27 cellular contexts compared by ENCODE assay signal in the genomic region with DNA sequence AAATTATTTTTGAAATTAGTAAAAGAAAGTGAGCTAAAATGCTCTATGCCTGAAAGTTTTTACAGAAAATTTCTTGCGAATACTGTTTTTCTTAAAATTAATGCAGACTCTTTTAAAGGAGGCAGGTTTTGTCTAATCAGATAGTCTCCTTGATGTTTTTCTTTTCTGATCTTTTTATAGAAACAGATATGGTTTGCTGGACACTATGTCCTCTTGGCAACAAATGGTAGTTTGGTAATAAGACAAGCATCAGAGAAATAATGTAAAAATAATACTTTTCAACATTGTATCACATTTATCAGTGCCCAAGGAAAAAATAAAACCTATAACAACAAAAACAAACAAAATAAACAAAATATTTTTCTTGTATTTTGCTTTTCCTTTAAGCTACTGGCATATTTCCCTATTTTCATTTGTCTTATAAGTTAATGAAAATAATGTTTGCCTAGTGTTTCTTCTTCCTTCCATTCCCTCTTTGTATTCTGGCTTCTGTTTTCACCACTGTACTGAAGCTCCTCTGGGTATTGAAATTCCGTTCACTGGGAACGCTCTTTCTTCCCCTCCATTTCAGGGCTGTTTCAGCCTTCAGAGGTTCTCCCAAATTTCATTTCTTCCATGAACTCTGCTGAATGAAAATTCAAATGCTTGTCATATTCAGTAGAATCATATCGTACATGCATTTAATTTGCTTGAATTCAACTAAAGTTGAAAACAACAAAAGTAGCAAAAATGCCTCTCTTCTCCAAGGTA.
DNase-seq lines count a peak whose midpoint lies in the region; TF ChIP-seq lines count a peak whose summit lies in the region.
"Had no signal": no experiment of that assay in that cellular context is flagged by ENCODE, and none has a peak within 500 bp of the region (broad histone marks: within the 10 kb centered on the region; RNA-seq: fewer than 3 reads in every experiment).

No MANE protein-coding gene starts in this region.

- CTCF ChIA-PET in OCI-LY7 (lab: Charles Lee; ENCODE audit: unreplicated experiment) = no interaction called here

- H3K27ac ChIP-seq in subcutaneous abdominal adipose tissue (ENCODE audit: low read depth, low read length) (peak overlapping the region; percentile 26), OCI-LY7 (ENCODE audit: low read depth, low read length, poor library complexity, severe bottlenecking) (no peak overlapping the region)
- H3K27ac ChIP-seq: BLaER1, body of pancreas, foreskin keratinocyte, stomach, upper lobe of left lung had no signal

- H3K4me3 Mint-ChIP-seq in mesothelial cell of epicardium (no peak overlapping the region), CD14-positive monocyte (no peak overlapping the region)
- H3K4me3 Mint-ChIP-seq: activated CD4-positive, alpha-beta T cell treated with anti-CD3 and anti-CD28 coated beads for 36 hours; memory B cell; T-helper 17 cell had no signal

- H2AFZ ChIP-seq in OCI-LY7 (ENCODE audit: low read length) = no peak overlapping the region

- peak overlapping the region; percentile 74 for H3K27ac Mint-ChIP-seq in mesothelial cell of epicardium
- no peak overlapping the region for H3K27ac Mint-ChIP-seq in CD14-positive monocyte
- H3K27ac Mint-ChIP-seq: activated CD4-positive, alpha-beta T cell treated with anti-CD3 and anti-CD28 coated beads for 36 hours; memory B cell; T-helper 17 cell had no signal

- H3K36me3 ChIP-seq in subcutaneous abdominal adipose tissue (ENCODE audit: control insufficient read depth in 5 of 5, insufficient read depth in 5 of 5, low read length in 5 of 5) = no peaks in the 10 kb centered on the region
- no peaks in the 10 kb centered on the region for H3K36me3 ChIP-seq in OCI-LY7 (ENCODE audit: insufficient read depth, low read length)
- H3K36me3 ChIP-seq: BLaER1, stomach, upper lobe of left lung had no signal

- H3K4me3 ChIP-seq in subcutaneous abdominal adipose tissue (ENCODE audit: low read depth in 1 of 5, low read length in 5 of 5) = no peak overlapping the region
- H3K4me3 ChIP-seq in OCI-LY7 (ENCODE audit: low read depth, low read length, poor library complexity, severe bottlenecking) = no peak overlapping the region
- H3K4me3 ChIP-seq: BLaER1, smooth muscle cell, stomach, upper lobe of left lung had no signal

- H3K36me3 Mint-ChIP-seq in mesothelial cell of epicardium (no peaks in the 10 kb centered on the region), CD14-positive monocyte (no peaks in the 10 kb centered on the region)

- H3K79me2 ChIP-seq in OCI-LY7 (ENCODE audit: insufficient read depth, low read depth, low read length) = no peaks in the 10 kb centered on the region

- H3K4me1 ChIP-seq in subcutaneous abdominal adipose tissue (ENCODE audit: control insufficient read depth in 5 of 5, insufficient read depth in 5 of 5, low read length in 5 of 5) = peaks cover 0 to 36% (median 16%) of the 10 kb centered on the region in 5 donors
- H3K4me1 ChIP-seq in OCI-LY7 (ENCODE audit: insufficient read depth, low read length, poor library complexity, severe bottlenecking) = no peaks in the 10 kb centered on the region
- H3K4me1 ChIP-seq: BLaER1, foreskin keratinocyte had no signal

- H3K9me3 ChIP-seq in subcutaneous abdominal adipose tissue (ENCODE audit: control insufficient read depth in 5 of 5, low read length in 5 of 5) = no peaks in the 10 kb centered on the region
- no peaks in the 10 kb centered on the region for H3K9me3 ChIP-seq in OCI-LY7 (ENCODE audit: low read length)
- H3K9me3 ChIP-seq: BLaER1, body of pancreas, stomach, upper lobe of left lung had no signal

- BruUV-seq in OCI-LY7 (replicated peaks; lab: Mats Ljungman, UMichigan) = no TSS peak

- H4K20me1 ChIP-seq in OCI-LY7 (ENCODE audit: insufficient read depth, low read length) = peaks cover 9% of the 10 kb centered on the region; the same call in 1 of the 2 replicates

- H3K9me3 Mint-ChIP-seq in mesothelial cell of epicardium (no peaks in the 10 kb centered on the region), CD14-positive monocyte (no peaks in the 10 kb centered on the region)
- H3K9me3 Mint-ChIP-seq: memory B cell had no signal

- peak; percentile 51 for DNase-seq in LHCN-M2 (ENCODE audit: low read depth)
- DNase-seq in cerebellar cortex (ENCODE audit: low spot score) = peak; percentile 20
- DNase-seq in mesothelial cell of epicardium (ENCODE audit: low spot score in 2 of 2, unreplicated experiment in 2 of 2) = no peak
- no peak for DNase-seq in NCI-H69 (lab: John Stamatoyannopoulos, UW)
- no peak for DNase-seq in OCI-LY7 (ENCODE audit: low spot score)
- DNase-seq in CD14-positive monocyte (ENCODE audit: low spot score) = no peak
- DNase-seq in activated CD8-positive, alpha-beta memory T cell treated with anti-CD3 and anti-CD28 coated beads, Interleukin-2, amount 50 U/mL, for 4 hours = no peak
- DNase-seq: activated CD4-positive, alpha-beta T cell treated with anti-CD3 and anti-CD28 coated beads for 36 hours; activated effector memory CD4-positive, alpha-beta T cell treated with anti-CD3 and anti-CD28 coated beads, Interleukin-2, amount 50 U/mL, for 16 hours; activated T-cell treated with anti-CD3 and anti-CD28 coated beads, Interleukin-2, amount 50 U/mL, for 1 hour; body of pancreas; DMS79 treated with DMSO at 0.1 percent for 48 hours; effector memory CD4-positive, alpha-beta T cell; foreskin keratinocyte; left cardiac atrium; NCI-H2081; NCI-H774; nucleus accumbens; stimulated activated CD4-positive, alpha-beta T cell treated with anti-CD3 and anti-CD28 coated beads, Interleukin-1b, Interleukin-23, amount 100 ng/mL, for 48 hours; stimulated activated CD8-positive, alpha-beta memory T cell treated with anti-CD3 and anti-CD28 coated beads, Interleukin-4, amount 100 ng/mL, for 48 hours; stomach; T-helper 17 cell; upper lobe of left lung had no signal

- POLR2A ChIA-PET in OCI-LY7 (lab: Charles Lee) = interaction anchor here (1.3 kb wide), 1 partner anchor 20 kb away, joined by 3 read pairs; no protein-coding TSS in a partner anchor

- no peak for TF ChIP-seq CTCF in mesothelial cell of epicardium (IDR thresholded peaks at IDR 0.05; ENCODE audit: unreplicated experiment)
- no peak for TF ChIP-seq CTCF in OCI-LY7 (conservative IDR thresholded peaks at IDR 0.05; ENCODE audit: low read length)
- TF ChIP-seq CTCF in CD14-positive monocyte (IDR thresholded peaks at IDR 0.05) = no peak

- H3K4me1 Mint-ChIP-seq in mesothelial cell of epicardium = peaks cover 56% of the 10 kb centered on the region
- H3K4me1 Mint-ChIP-seq in CD14-positive monocyte = peaks cover 6% of the 10 kb centered on the region

- H3K9ac ChIP-seq in subcutaneous abdominal adipose tissue (ENCODE audit: low read length in 5 of 5) = peak overlapping the region in 1 of 5 donors; percentile 30
- H3K9ac ChIP-seq: BLaER1 had no signal

- no peaks in the 10 kb centered on the region for H3K27me3 ChIP-seq in subcutaneous abdominal adipose tissue (ENCODE audit: control insufficient read depth in 5 of 5, insufficient read depth in 4 of 5, low read length in 5 of 5)
- H3K27me3 ChIP-seq: BLaER1, body of pancreas, foreskin keratinocyte, stomach, upper lobe of left lung had no signal

- intact Hi-C loops in OCI-LY7 (cut with micrococcal nuclease; ENCODE audit: unreplicated experiment) = no loop called here
- intact Hi-C loops in CD14-positive monocyte (cut with micrococcal nuclease) = no loop called here

- H3K9me2 ChIP-seq in OCI-LY7 (ENCODE audit: insufficient read depth, low read length) = no peaks in the 10 kb centered on the region

- H3K27me3 Mint-ChIP-seq in mesothelial cell of epicardium (ENCODE audit: low read depth) (no peaks in the 10 kb centered on the region), CD14-positive monocyte (ENCODE audit: low read depth in 3 of 3) (peaks cover 0 to 1% (median 1%) of the 10 kb centered on the region in 3 donors)
- H3K27me3 Mint-ChIP-seq: activated CD4-positive, alpha-beta T cell treated with anti-CD3 and anti-CD28 coated beads for 36 hours; memory B cell; T-helper 17 cell had no signal

- no peak overlapping the region for H3K4me2 ChIP-seq in OCI-LY7 (ENCODE audit: low read length)
- H3K4me2 ChIP-seq: BLaER1, smooth muscle cell had no signal

Comparison
In these comparisons a context has a peak if more than half of its experiments do, and no peak if none do; other contexts are left out.
1. DNase-seq: peak in LHCN-M2 (single experiment) and cerebellar cortex (single experiment); none in mesothelial cell of epicardium (0 of 2), NCI-H69 (single experiment), OCI-LY7 (single experiment), CD14-positive monocyte (single experiment) and activated CD8-positive, alpha-beta memory T cell treated with anti-CD3 and anti-CD28 coated beads, Interleukin-2, amount 50 U/mL, for 4 hours (single experiment).